In the genomic region with DNA sequence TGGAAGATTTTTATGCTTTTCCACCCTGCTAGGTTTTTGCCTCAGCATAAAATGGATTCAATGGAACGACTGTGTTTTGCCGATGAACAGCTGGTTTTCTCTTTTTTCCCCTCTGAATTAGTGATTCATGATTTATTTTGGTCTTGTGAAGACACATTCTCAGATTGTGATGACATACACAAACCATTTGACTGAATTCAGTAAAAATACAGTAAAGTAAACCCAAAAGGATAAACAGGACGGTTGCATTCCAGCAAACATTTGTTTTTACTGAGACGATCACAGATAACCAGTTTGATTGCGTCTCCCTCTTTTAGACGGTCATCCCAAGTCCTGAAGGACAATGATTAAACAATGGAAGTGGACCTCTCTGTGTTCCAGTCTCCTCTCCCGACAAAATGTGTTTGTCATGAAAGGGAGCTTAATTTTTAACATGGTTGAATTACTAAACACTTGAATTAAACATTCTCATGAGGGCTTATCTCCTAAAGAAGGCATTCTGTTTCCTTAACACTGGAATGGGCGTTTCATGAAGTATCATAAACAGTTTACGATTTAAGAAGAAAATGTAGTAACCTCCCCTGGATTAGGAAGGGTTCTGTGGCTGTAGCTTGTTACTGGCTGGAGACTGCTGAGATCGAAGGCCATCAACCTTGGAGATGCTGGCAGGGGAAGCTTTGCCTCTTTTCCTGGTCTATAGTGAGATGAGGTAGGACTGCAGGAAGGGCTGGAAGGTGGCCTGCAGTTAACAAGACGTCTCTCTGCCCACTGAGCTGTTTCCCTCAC, we compare ENCODE assay signal across 20 cellular contexts.
"Had no signal": no experiment of that assay in that cellular context is flagged by ENCODE, and none has a peak within 500 bp of the region (broad histone marks: within the 10 kb centered on the region; RNA-seq: fewer than 3 reads in every experiment).

No MANE protein-coding gene starts in this region.

- ATAC-seq: activated T-cell treated with anti-CD3 and anti-CD28 coated beads, Interleukin-2, amount 50 U/mL, for 4 hours; left lobe of liver; naive thymus-derived CD8-positive, alpha-beta T cell; sciatic nerve; SK-N-SH treated with all-trans-retinoic acid at 6 μM for 48 hours; stimulated activated memory B cell treated with anti-CD40 and anti-IgM and Interleukin-4, amounts not matched to agents 10 μg/mL and 1 μg/mL and 100 μg/mL, for 72 hours; T-cell had no signal

- H3K4me3 ChIP-seq: adrenal gland, breast epithelium, esophagus squamous epithelium, spleen had no signal

- DNase-seq: activated B cell treated with CpG ODN at 0.5 μM for 24 hours; activated CD4-positive, alpha-beta memory T cell treated with anti-CD3 and anti-CD28 coated beads for 36 hours; activated CD4-positive, alpha-beta T cell treated with anti-CD3 and anti-CD28 coated beads for 4 hours; activated effector memory CD4-positive, alpha-beta T cell treated with anti-CD3 and anti-CD28 coated beads, Interleukin-2, amount 50 U/mL, for 16 hours; activated T-cell treated with anti-CD3 and anti-CD28 coated beads, Interleukin-2, amount 50 U/mL, for 4 hours; cortex of kidney; effector CD8-positive, alpha-beta T cell; esophagus squamous epithelium; foreskin fibroblast; hippocampal formation; naive thymus-derived CD8-positive, alpha-beta T cell; spleen; stimulated activated CD4-positive, alpha-beta T cell treated with anti-CD3 and anti-CD28 coated beads, Interleukin-4, amount 100 ng/mL, for 4 hours; T-cell had no signal
